In genomic region chr10:59155556-59155955, GRCh38 we compare ENCODE assay signal across 8 cellular contexts. TPM values are rescaled to one million over a fixed set of nuclear protein-coding genes. Genes with fewer than 3 reads are reported as not detected.
"Had no signal": no experiment of that assay in that cellular context is flagged by ENCODE, and none has a peak within 500 bp of the region (broad histone marks: within the 10 kb centered on the region; RNA-seq: fewer than 3 reads in every experiment).

No MANE protein-coding gene starts in this region.

- H3K9me3 ChIP-seq: HAP-1 had no signal

- DNase-seq: GM23248, GOT3, H7, H9, HCEC 1CT, HFFc6 had no signal

- H3K4me1 ChIP-seq: HAP-1 had no signal

- H3K4me2 ChIP-seq: GM23338 had no signal

- H3K27ac ChIP-seq: GM23248 had no signal

- H3K9ac ChIP-seq: GM23248 had no signal

- H3K4me3 ChIP-seq: GM23248, GM23338, HAP-1 had no signal

- H3K36me3 ChIP-seq: HAP-1 had no signal

- H2AFZ ChIP-seq: GM23248, GM23338 had no signal

RNA-seq across cellular contexts. Expression of gene PHYHIPL, which starts 20.9 kb away (rescaled TPM):
- polyA plus RNA-seq: GM23248 had no signal
